ENCODE assay signal across 9 cellular contexts in genomic region chr18:12948055-12948804, GRCh38. TPM values are rescaled to one million over a fixed set of nuclear protein-coding genes. Genes with fewer than 3 reads are reported as not detected.
DNase-seq lines count a peak whose midpoint lies in the region; ATAC-seq, FAIRE-seq and TF ChIP-seq lines count a peak whose summit lies in the region.
"Had no signal": no experiment of that assay in that cellular context is flagged by ENCODE, and none has a peak within 500 bp of the region (broad histone marks: within the 10 kb centered on the region; RNA-seq: fewer than 3 reads in every experiment).

No MANE protein-coding gene starts in this region.

- peak; percentile 59 for FAIRE-seq in GM19239 (lab: Jason Lieb, UNC)
- FAIRE-seq: endometrium had no signal

- H3K4me2 ChIP-seq in BLaER1: peak overlapping the region; percentile 89

- peak overlapping the region; percentile 97 for H3K27ac Mint-ChIP-seq in activated CD4-positive, alpha-beta T cell treated with anti-CD3 and anti-CD28 coated beads, Interleukin-2, amount 10 ng/mL, durations not matched to agents 7 days and 5 days

- CTCF ChIA-PET in activated CD4-positive, alpha-beta T cell treated with anti-CD3 and anti-CD28 coated beads, Interleukin-2, amount 10 ng/mL, durations not matched to agents 7 days and 5 days (lab: Charles Lee): interaction anchor here (0.7 to 1.2 kb wide), 4 partner anchors 12 to 216 kb away, joined by 3 to 5 read pairs (median 4); no protein-coding TSS in a partner anchor

- H3K36me3 Mint-ChIP-seq in activated CD4-positive, alpha-beta T cell treated with anti-CD3 and anti-CD28 coated beads, Interleukin-2, amount 10 ng/mL, durations not matched to agents 7 days and 5 days (ENCODE audit: low read depth): peaks cover 33% of the 10 kb centered on the region

- no peak for TF ChIP-seq CTCF in left lung (IDR thresholded peaks at IDR 0.05)

- H3K27me3 ChIP-seq in BLaER1 (no peaks in the 10 kb centered on the region), left lung (no peaks in the 10 kb centered on the region)

- intact Hi-C loops in left lung (cut with DNase I): no loop called here

- H3K4me1 ChIP-seq in BLaER1: peaks cover 39% of the 10 kb centered on the region
- H3K4me1 ChIP-seq in left lung: peaks cover 4 to 32% of the 10 kb centered on the region in 2 donors

- peak overlapping the region; percentile 89 for H3K9ac ChIP-seq in BLaER1

- peaks cover 4% of the 10 kb centered on the region for H3K9me3 Mint-ChIP-seq in activated CD4-positive, alpha-beta T cell treated with anti-CD3 and anti-CD28 coated beads, Interleukin-2, amount 10 ng/mL, durations not matched to agents 7 days and 5 days

- H3K27me3 Mint-ChIP-seq in activated CD4-positive, alpha-beta T cell treated with anti-CD3 and anti-CD28 coated beads, Interleukin-2, amount 10 ng/mL, durations not matched to agents 7 days and 5 days: no peaks in the 10 kb centered on the region

- POLR2A ChIA-PET in activated CD4-positive, alpha-beta T cell treated with anti-CD3 and anti-CD28 coated beads, Interleukin-2, amount 10 ng/mL, durations not matched to agents 7 days and 5 days (lab: Charles Lee): interaction anchor here (0.7 kb wide), 2 partner anchors 43 to 57 kb away, joined by 3 read pairs; partner anchors contain the start of gene CEP192

- ATAC-seq in HG03439 (IDR thresholded peaks at IDR 0.05; ENCODE audit: unreplicated experiment) (peak; percentile 74), left lung (peak; percentile 85)

- peak; percentile 72 for DNase-seq in GM19239 (ENCODE audit: insufficient read length, low spot score)
- peak; percentile 62 to 90 for DNase-seq in NCI-H526 (lab: John Stamatoyannopoulos, UW)
- DNase-seq in activated CD4-positive, alpha-beta T cell treated with anti-CD3 and anti-CD28 coated beads, Interleukin-2, amount 10 ng/mL, durations not matched to agents 7 days and 5 days: peak; percentile 99
- DNase-seq in cortex of kidney (lab: John Stamatoyannopoulos, UW): peak; percentile 76
- peak; percentile 97 to 98 for DNase-seq in left lung
- DNase-seq in stimulated activated CD4-positive, alpha-beta T cell treated with anti-CD3 and anti-CD28 coated beads, Interleukin-2, amount 100 ng/mL, for 24 hours: peak; percentile 98

- H3K4me3 Mint-ChIP-seq in activated CD4-positive, alpha-beta T cell treated with anti-CD3 and anti-CD28 coated beads, Interleukin-2, amount 10 ng/mL, durations not matched to agents 7 days and 5 days: peak overlapping the region; percentile 88

- H3K9me3 ChIP-seq in BLaER1 (peaks cover 15% of the 10 kb centered on the region), left lung (no peaks in the 10 kb centered on the region)

- H3K4me1 Mint-ChIP-seq in activated CD4-positive, alpha-beta T cell treated with anti-CD3 and anti-CD28 coated beads, Interleukin-2, amount 10 ng/mL, durations not matched to agents 7 days and 5 days: peaks cover 54% of the 10 kb centered on the region

- peaks cover 35% of the 10 kb centered on the region for H3K36me3 ChIP-seq in BLaER1
- H3K36me3 ChIP-seq in left lung: no peaks in the 10 kb centered on the region

- H3K27ac ChIP-seq in BLaER1: peak overlapping the region; percentile 97
- H3K27ac ChIP-seq in left lung: peak overlapping the region; percentile 93 to 96

- no peaks in the 10 kb centered on the region for H4K20me1 ChIP-seq in BLaER1

- H3K4me3 ChIP-seq in BLaER1: peak overlapping the region; percentile 72
- H3K4me3 ChIP-seq in left lung: peak overlapping the region; percentile 56 to 73

RNA-seq across cellular contexts. Expression of gene SEH1L, which starts 0.4 kb away (rescaled TPM):
- 10 to 100 TPM; 50.5 to 54.3 TPM for total RNA-seq in activated CD4-positive, alpha-beta T cell treated with anti-CD3 and anti-CD28 coated beads, Interleukin-2, amount 10 ng/mL, durations not matched to agents 7 days and 5 days
- 10 to 100 TPM; 28.3 to 49.9 TPM for total RNA-seq in left lung

RNA-seq across cellular contexts. Expression of gene CEP192, which starts 42.9 kb away (rescaled TPM):
- 10 to 100 TPM; 52.3 to 55.1 TPM for total RNA-seq in activated CD4-positive, alpha-beta T cell treated with anti-CD3 and anti-CD28 coated beads, Interleukin-2, amount 10 ng/mL, durations not matched to agents 7 days and 5 days
- total RNA-seq in left lung: 10 to 100 TPM; 22.0 to 22.3 TPM

Comparison
In these comparisons a context has a peak if more than half of its experiments do, and no peak if none do; other contexts are left out.
1. Peak in every context shown above with its lines: DNase-seq, ATAC-seq, H3K4me3 ChIP-seq and H3K27ac ChIP-seq.